In genomic region chr4:40238700-40239548, GRCh38 we compare ENCODE assay signal across 8 cellular contexts. TPM values are rescaled to one million over a fixed set of nuclear protein-coding genes. Genes with fewer than 3 reads are reported as not detected.
DNase-seq lines count a peak whose midpoint lies in the region; ATAC-seq and TF ChIP-seq lines count a peak whose summit lies in the region.

No MANE protein-coding gene starts in this region.

- H3K27me3 ChIP-seq in left ventricle myocardium inferior (ENCODE audit: low read depth) (peaks cover 5% of the 10 kb centered on the region), mesenchymal stem cell (ENCODE audit: control insufficient read depth in 1 of 2, insufficient read depth in 1 of 2, low read length in 2 of 2) (no peaks in the 10 kb centered on the region), upper lobe of left lung (no peaks in the 10 kb centered on the region), MG63 (no peaks in the 10 kb centered on the region)

- H3K4me1 ChIP-seq in left ventricle myocardium inferior (no peaks in the 10 kb centered on the region), mesenchymal stem cell (ENCODE audit: control insufficient read depth, insufficient read depth, low read depth, low read length) (no peaks in the 10 kb centered on the region), upper lobe of left lung (peaks cover 0 to 4% (median 1%) of the 10 kb centered on the region in 4 donors)

- no peak overlapping the region for H3K9ac ChIP-seq in mesenchymal stem cell (ENCODE audit: low read length)

- no peak overlapping the region for H2BK120ac ChIP-seq in mesenchymal stem cell (ENCODE audit: low read depth, low read length)

- H2BK15ac ChIP-seq in mesenchymal stem cell (ENCODE audit: low read depth, poor library complexity, severe bottlenecking), result no peak overlapping the region

- no peak overlapping the region for H3K18ac ChIP-seq in mesenchymal stem cell (ENCODE audit: low read depth in 1 of 2, low read length in 2 of 2)

- no peaks in the 10 kb centered on the region for H3K36me3 ChIP-seq in left ventricle myocardium inferior
- H3K36me3 ChIP-seq in mesenchymal stem cell (ENCODE audit: control insufficient read depth in 1 of 2, insufficient read depth in 2 of 2, low read depth in 1 of 2, low read length in 2 of 2), result no peaks in the 10 kb centered on the region
- H3K36me3 ChIP-seq in upper lobe of left lung, result no peaks in the 10 kb centered on the region
- H3K36me3 ChIP-seq in MG63, result no peaks in the 10 kb centered on the region

- no peak for TF ChIP-seq POLR2A in upper lobe of left lung (IDR thresholded peaks at IDR 0.05)

- H3K4me2 ChIP-seq in mesenchymal stem cell (ENCODE audit: low read length, poor library complexity, severe bottlenecking), result no peak overlapping the region

- H4K8ac ChIP-seq in mesenchymal stem cell (ENCODE audit: low read length), result no peak overlapping the region

- H3K79me1 ChIP-seq in mesenchymal stem cell (replicated peaks; ENCODE audit: low read length, poor library complexity, severe bottlenecking), result no peaks in the 10 kb centered on the region

- no peak overlapping the region for H2AFZ ChIP-seq in mesenchymal stem cell (ENCODE audit: low read depth, low read length)

- no peak overlapping the region for H3K27ac ChIP-seq in left ventricle myocardium inferior (replicated peaks)
- H3K27ac ChIP-seq in mesenchymal stem cell (ENCODE audit: low read length, poor library complexity, severe bottlenecking), result no peak overlapping the region
- H3K27ac ChIP-seq in upper lobe of left lung, result peak overlapping the region in 3 of 4 donors; percentile 30 to 61 (median 60)

- intact Hi-C loops in Right ventricle myocardium superior (cut with DNase I), result no loop called here
- intact Hi-C loops in left ventricle myocardium inferior (cut with micrococcal nuclease), result no loop called here

- ATAC-seq in Right ventricle myocardium superior (ENCODE audit: poor library complexity) (no peak), upper lobe of left lung (ENCODE audit: low FRiP score in 2 of 2) (peak; percentile 35 to 78), HG02981 (IDR thresholded peaks at IDR 0.05; ENCODE audit: unreplicated experiment) (no peak)

- no peak for TF ChIP-seq CTCF in left ventricle myocardium inferior (IDR thresholded peaks at IDR 0.05; ENCODE audit: borderline replicate concordance)
- TF ChIP-seq CTCF in upper lobe of left lung (IDR thresholded peaks at IDR 0.05), result no peak

- H3K4me3 ChIP-seq in left ventricle myocardium inferior (no peak overlapping the region), mesenchymal stem cell (ENCODE audit: insufficient read depth in 1 of 2, low read depth in 1 of 2, low read length in 2 of 2) (no peak overlapping the region), upper lobe of left lung (no peak overlapping the region), MG63 (no peak overlapping the region)

- no peak overlapping the region for H3K4ac ChIP-seq in mesenchymal stem cell (ENCODE audit: low read depth in 1 of 2, low read length in 2 of 2)

- DNase-seq in Right ventricle myocardium superior, result peak; percentile 44
- DNase-seq in left ventricle myocardium inferior, result no peak
- peak; percentile 67 for DNase-seq in activated T-cell treated with anti-CD3 and anti-CD28 coated beads for 24 hours (ENCODE audit: low read depth)
- DNase-seq in mesenchymal stem cell, result no peak
- peak in 1 of 2 donors; percentile 64 for DNase-seq in upper lobe of left lung
- no peak for DNase-seq in putamen (ENCODE audit: low spot score)
- DNase-seq in MG63, result no peak

- peak overlapping the region; percentile 73 for H4K91ac ChIP-seq in mesenchymal stem cell (ENCODE audit: low read length)

- no peak overlapping the region for H2BK12ac ChIP-seq in mesenchymal stem cell (ENCODE audit: low read length in 2 of 2)

- H2BK5ac ChIP-seq in mesenchymal stem cell (ENCODE audit: low read depth, low read length, poor library complexity, severe bottlenecking), result no peak overlapping the region

- H3K9me3 ChIP-seq in left ventricle myocardium inferior (replicated peaks) (no peaks in the 10 kb centered on the region), mesenchymal stem cell (ENCODE audit: control insufficient read depth, low read length) (no peaks in the 10 kb centered on the region), upper lobe of left lung (no peaks in the 10 kb centered on the region), MG63 (no peaks in the 10 kb centered on the region)

- WGBS in mesenchymal stem cell, result 90% methylated on average over 12 of the region's 12 CpGs
- WGBS in upper lobe of left lung, 2 donors, result 77 to 81% methylated on average over 12 of the region's 12 CpGs

- no peak overlapping the region for H2AK5ac ChIP-seq in mesenchymal stem cell (ENCODE audit: low read length, severe bottlenecking)

- no peak overlapping the region for H3K23ac ChIP-seq in mesenchymal stem cell (ENCODE audit: low read length in 2 of 2)

- H3K14ac ChIP-seq in mesenchymal stem cell (ENCODE audit: low read length in 2 of 2), result no peak overlapping the region

- TF ChIP-seq EP300 in upper lobe of left lung (IDR thresholded peaks at IDR 0.05), result no peak

RNA-seq across cellular contexts. Expression of gene RHOH, which starts 42.1 kb away (rescaled TPM):
- total RNA-seq in Right ventricle myocardium superior (0.38 TPM), left ventricle myocardium inferior (0.41 TPM), upper lobe of left lung (10 to 100 TPM in 3 of 6 donors, 1 to 10 TPM in 3; 5.5 to 19.9 (median 8.4) TPM)
- 0.11 TPM for polyA plus RNA-seq in mesenchymal stem cell (2013, experiment 1 of 2)
- 0.10 TPM for polyA plus RNA-seq in mesenchymal stem cell (2013, experiment 2 of 2)
- not detected in 2 replicates for total RNA-seq in MG63 (2014; rRNA removed; shearing (Covaris generic); ENCODE audit: low replicate concordance)

Comparison
In these comparisons a context has a peak if more than half of its experiments do, and no peak if none do; other contexts are left out.
1. DNase-seq: peak in Right ventricle myocardium superior (single experiment) and activated T-cell treated with anti-CD3 and anti-CD28 coated beads for 24 hours (single experiment); none in left ventricle myocardium inferior (single experiment), mesenchymal stem cell (single experiment), putamen (single experiment) and MG63 (single experiment).
2. ATAC-seq: peak in upper lobe of left lung (2 of 2); none in Right ventricle myocardium superior (single experiment) and HG02981 (single experiment).
3. H3K27ac ChIP-seq: peak in upper lobe of left lung (3 of 4); none in left ventricle myocardium inferior (single experiment) and mesenchymal stem cell (single experiment).